2 cellular contexts compared by ENCODE assay signal in the genomic region with DNA sequence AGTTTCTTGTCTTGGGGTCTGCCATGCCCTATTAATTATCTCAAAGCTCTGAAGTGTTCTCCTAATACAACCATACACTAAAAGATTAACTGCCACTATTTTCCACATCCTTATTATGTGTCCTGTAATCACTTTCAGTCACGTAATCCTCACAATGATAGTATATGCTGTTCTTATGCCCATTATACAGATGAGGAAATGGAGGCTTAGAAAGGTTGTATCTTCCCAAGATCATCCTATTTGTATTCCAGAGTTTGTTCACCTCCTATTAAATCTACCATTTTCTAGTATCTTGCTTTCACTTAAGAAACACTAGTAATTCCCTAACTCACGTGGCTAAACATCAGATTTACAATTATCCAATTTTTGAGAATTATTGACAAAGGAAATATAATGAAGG.
A peak's percentile ranks its signal among the peaks of the same experiment; 100 is the strongest.
TF ChIP-seq lines count a peak whose summit lies in the region.

No MANE protein-coding gene starts in this region.

TF ChIP-seq in HepG2, 621 proteins besides CTCF, POLR2A, EP300 and RAD21:
- 0 out of 2 replicates have a peak, but pooled peaks have one; percentile 53 for TF ChIP-seq KDM1A (CRISPR knock-in tag; IDR thresholded peaks at IDR 0.05)
- no peak for TF ChIP-seq ZNF746 (CRISPR knock-in tag; IDR thresholded peaks at IDR 0.05)
- no peak for TF ChIP-seq ZNF558 (CRISPR knock-in tag; IDR thresholded peaks at IDR 0.05; ENCODE audit: borderline replicate concordance)
- peak; percentile 91 for TF ChIP-seq ZNF629 (CRISPR knock-in tag; conservative IDR thresholded peaks at IDR 0.05)
TF ChIP-seq in HepG2: peak in this region for 2.

TF ChIP-seq in H1, 55 proteins besides CTCF, POLR2A, EP300 and RAD21:
- peak; percentile 53; the same call in 1 of the 2 replicates for TF ChIP-seq KDM1A (IDR thresholded peaks at IDR 0.05; ENCODE audit: borderline replicate concordance, low read length)
- TF ChIP-seq SP2 (IDR thresholded peaks at IDR 0.05; ENCODE audit: low read length) = no peak
